8 cellular contexts compared by ENCODE assay signal in genomic region chr18:77862358-77862757, GRCh38.
"Had no signal": no experiment of that assay in that cellular context is flagged by ENCODE, and none has a peak within 500 bp of the region (broad histone marks: within the 10 kb centered on the region; RNA-seq: fewer than 3 reads in every experiment).

No MANE protein-coding gene starts in this region.

- DNase-seq: GDM1, GF-D8 had no signal

- FAIRE-seq: G401.6, GM12878, GM12891, GM12892, GM18507, GM19239 had no signal

- H3K4me3 ChIP-seq: GM12878 had no signal
